In the genomic region with DNA sequence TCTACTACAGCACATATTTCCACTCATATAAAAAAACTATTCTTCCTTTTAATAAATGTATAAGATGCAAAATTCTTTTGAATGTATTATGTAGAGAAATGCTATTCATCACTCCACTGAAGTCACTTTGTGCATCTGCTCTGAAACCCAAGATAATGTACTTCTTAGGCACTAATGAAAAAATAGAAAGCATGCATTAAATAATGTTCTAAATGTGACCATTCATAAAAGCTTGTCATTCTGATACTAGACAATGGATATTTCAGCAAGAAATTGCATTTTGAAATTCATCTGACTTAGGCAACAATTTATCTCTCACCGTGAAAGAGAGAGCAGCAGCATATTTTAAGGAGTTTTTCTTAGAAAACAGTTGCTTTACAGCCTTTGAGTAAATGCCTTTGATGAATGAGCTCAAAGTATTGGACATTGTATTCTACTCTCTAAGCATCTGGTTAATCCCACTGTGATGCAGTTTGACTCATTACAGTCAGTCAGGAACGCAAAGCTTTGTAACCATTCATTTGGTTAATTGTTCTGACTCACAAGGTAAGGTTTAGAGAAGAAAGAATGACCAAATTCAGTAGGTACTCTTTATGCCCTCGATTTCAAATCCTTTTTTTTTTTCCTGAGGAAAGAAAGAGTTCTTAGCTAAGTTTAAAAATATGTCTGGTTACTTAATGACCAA, we compare ENCODE assay signal across 23 cellular contexts.
A peak's percentile ranks its signal among the peaks of the same experiment; 100 is the strongest.
DNase-seq lines count a peak whose midpoint lies in the region; ATAC-seq, FAIRE-seq and TF ChIP-seq lines count a peak whose summit lies in the region.
"Had no signal": no experiment of that assay in that cellular context is flagged by ENCODE, and none has a peak within 500 bp of the region (broad histone marks: within the 10 kb centered on the region; RNA-seq: fewer than 3 reads in every experiment).

No MANE protein-coding gene starts in this region.

- intact Hi-C loops in activated CD4-positive, alpha-beta T cell treated with anti-CD3 and anti-CD28 coated beads, Interleukin-2, amount 10 ng/mL, durations not matched to agents 24 days and 14 days (cut with micrococcal nuclease), result no loop called here

- peaks cover 15% of the 10 kb centered on the region for H3K9me3 Mint-ChIP-seq in astrocyte (ENCODE audit: unreplicated experiment)
- peaks cover 3% of the 10 kb centered on the region for H3K9me3 Mint-ChIP-seq in activated CD4-positive, alpha-beta T cell treated with anti-CD3 and anti-CD28 coated beads, Interleukin-2, amount 10 ng/mL, durations not matched to agents 24 days and 14 days

- ATAC-seq in GM18498 (IDR thresholded peaks at IDR 0.05; ENCODE audit: unreplicated experiment) (no peak), GM21717 (IDR thresholded peaks at IDR 0.05; ENCODE audit: unreplicated experiment) (no peak)
- ATAC-seq: A549; activated CD4-positive, CD25-positive, alpha-beta regulatory T cell treated with anti-CD3 and anti-CD28 coated beads, Interleukin-2, amount 50 U/mL, for 24 hours; HepG2; left colon had no signal

- no peak overlapping the region for H3K27ac Mint-ChIP-seq in astrocyte (ENCODE audit: unreplicated experiment)
- H3K27ac Mint-ChIP-seq in activated CD4-positive, alpha-beta T cell treated with anti-CD3 and anti-CD28 coated beads, Interleukin-2, amount 10 ng/mL, durations not matched to agents 24 days and 14 days, result no peak overlapping the region
- H3K27ac Mint-ChIP-seq: activated naive CD8-positive, alpha-beta T cell had no signal

- no peak overlapping the region for H2AFZ ChIP-seq in astrocyte (ENCODE audit: low read depth, low read length)

- H3K27me3 ChIP-seq in astrocyte (ENCODE audit: insufficient read depth, low read length), result no peaks in the 10 kb centered on the region
- H3K27me3 ChIP-seq: MG63 had no signal

- no peaks in the 10 kb centered on the region for H3K9me3 ChIP-seq in astrocyte (ENCODE audit: insufficient read depth, low read depth, low read length)
- H3K9me3 ChIP-seq: MG63 had no signal

- H3K4me3 Mint-ChIP-seq in astrocyte (ENCODE audit: unreplicated experiment), result no peak overlapping the region
- no peak overlapping the region for H3K4me3 Mint-ChIP-seq in activated CD4-positive, alpha-beta T cell treated with anti-CD3 and anti-CD28 coated beads, Interleukin-2, amount 10 ng/mL, durations not matched to agents 24 days and 14 days
- H3K4me3 Mint-ChIP-seq: activated naive CD8-positive, alpha-beta T cell; neural crest cell had no signal

- no peaks in the 10 kb centered on the region for H3K4me1 ChIP-seq in astrocyte (ENCODE audit: insufficient read depth, low read length)
- H3K4me1 ChIP-seq: A549 had no signal

- no peak overlapping the region for H3K27ac ChIP-seq in astrocyte (ENCODE audit: low read depth, low read length)
- H3K27ac ChIP-seq: A549 had no signal

- H4K20me1 ChIP-seq in astrocyte (ENCODE audit: insufficient read depth, low read length), result no peaks in the 10 kb centered on the region

- no peaks in the 10 kb centered on the region for H3K27me3 Mint-ChIP-seq in astrocyte (ENCODE audit: low read depth, unreplicated experiment)
- H3K27me3 Mint-ChIP-seq in activated CD4-positive, alpha-beta T cell treated with anti-CD3 and anti-CD28 coated beads, Interleukin-2, amount 10 ng/mL, durations not matched to agents 24 days and 14 days, result no peaks in the 10 kb centered on the region
- H3K27me3 Mint-ChIP-seq: activated naive CD8-positive, alpha-beta T cell had no signal

- no peak overlapping the region for H3K4me2 ChIP-seq in astrocyte (ENCODE audit: low read length)
- H3K4me2 ChIP-seq: A549 had no signal

- H3K79me2 ChIP-seq in astrocyte (ENCODE audit: insufficient read depth, low read length), result no peaks in the 10 kb centered on the region

- TF ChIP-seq CTCF in astrocyte (IDR thresholded peaks at IDR 0.05; ENCODE audit: insufficient read depth, low read depth, low read length), result no peak

- no peak overlapping the region for H3K4me3 ChIP-seq in astrocyte (ENCODE audit: insufficient read depth, low read depth, low read length)
- H3K4me3 ChIP-seq: A549, MG63 had no signal

- DNase-seq in ELR (ENCODE audit: low read depth), result peak; percentile 35
- peak; percentile 47 for DNase-seq in HT1080 (ENCODE audit: low read depth)
- DNase-seq in astrocyte (ENCODE audit: low read depth), result peak; percentile 3
- DNase-seq in iPS-NIHi11 (ENCODE audit: low spot score), result peak; percentile 6
- no peak for DNase-seq in activated CD4-positive, alpha-beta T cell treated with anti-CD3 and anti-CD28 coated beads, Interleukin-2, amount 10 ng/mL, durations not matched to agents 24 days and 14 days
- no peak for DNase-seq in Kasumi-1 (lab: John Stamatoyannopoulos, UW)
- DNase-seq: C1 segment of cervical spinal cord; cortex of kidney; foreskin fibroblast; GDM1; left colon; MG63; NCI-H1694 treated with DMSO at 0.1 percent for 48 hours; NCI-H82; stimulated activated CD8-positive, alpha-beta memory T cell treated with anti-CD3 and anti-CD28 coated beads, Interleukin-4, amount 100 ng/mL, for 48 hours; T-helper 9 cell had no signal

- no peak for FAIRE-seq in astrocyte (lab: Jason Lieb, UNC)
- FAIRE-seq: A549, HepG2 had no signal

- H3K36me3 ChIP-seq in astrocyte (ENCODE audit: insufficient read depth, low read length), result no peaks in the 10 kb centered on the region
- H3K36me3 ChIP-seq: MG63 had no signal

- H3K9ac ChIP-seq in astrocyte (ENCODE audit: low read length), result no peak overlapping the region

- no peaks in the 10 kb centered on the region for H3K36me3 Mint-ChIP-seq in astrocyte (ENCODE audit: low read depth, unreplicated experiment)
- no peaks in the 10 kb centered on the region for H3K36me3 Mint-ChIP-seq in activated CD4-positive, alpha-beta T cell treated with anti-CD3 and anti-CD28 coated beads, Interleukin-2, amount 10 ng/mL, durations not matched to agents 24 days and 14 days (ENCODE audit: low read depth)
- H3K36me3 Mint-ChIP-seq: activated naive CD8-positive, alpha-beta T cell had no signal

- peaks cover 6% of the 10 kb centered on the region for H3K4me1 Mint-ChIP-seq in astrocyte (ENCODE audit: low read depth, unreplicated experiment)
- H3K4me1 Mint-ChIP-seq in activated CD4-positive, alpha-beta T cell treated with anti-CD3 and anti-CD28 coated beads, Interleukin-2, amount 10 ng/mL, durations not matched to agents 24 days and 14 days, result no peaks in the 10 kb centered on the region
- H3K4me1 Mint-ChIP-seq: neural crest cell had no signal

Comparison
In these comparisons a context has a peak if more than half of its experiments do, and no peak if none do; other contexts are left out.
1. DNase-seq: peak in ELR (single experiment), HT1080 (single experiment), astrocyte (single experiment) and iPS-NIHi11 (single experiment); none in activated CD4-positive, alpha-beta T cell treated with anti-CD3 and anti-CD28 coated beads, Interleukin-2, amount 10 ng/mL, durations not matched to agents 24 days and 14 days (single experiment) and Kasumi-1 (0 of 2).